10 cellular contexts compared by ENCODE assay signal in genomic region chr1:30928789-30929134, GRCh38.
"Had no signal": no experiment of that assay in that cellular context is flagged by ENCODE, and none has a peak within 500 bp of the region (broad histone marks: within the 10 kb centered on the region; RNA-seq: fewer than 3 reads in every experiment).

No MANE protein-coding gene starts in this region.

- H3K4me1 ChIP-seq: testis had no signal

- H3K27ac Mint-ChIP-seq: activated CD8-positive, alpha-beta T cell treated with anti-CD3 and anti-CD28 coated beads for 36 hours; activated T-helper 2 cell treated with anti-CD3 and anti-CD28 coated beads, Interferon-gamma antibody, Interleukin-2, Interleukin-4, amounts not matched to agents 10 μg/mL and 5 μg/mL and 100 μg/mL, durations not matched to agents 14 hours and 24 hours and 36 hours had no signal

- H3K4me3 ChIP-seq: gastroesophageal sphincter, SJCRH30, testis, vagina had no signal

- H3K27me3 Mint-ChIP-seq: activated CD8-positive, alpha-beta T cell treated with anti-CD3 and anti-CD28 coated beads for 36 hours; naive thymus-derived CD4-positive, alpha-beta T cell had no signal

- H3K4me3 Mint-ChIP-seq: activated CD8-positive, alpha-beta T cell treated with anti-CD3 and anti-CD28 coated beads for 36 hours; naive thymus-derived CD4-positive, alpha-beta T cell had no signal

- H3K27ac ChIP-seq: brain microvascular endothelial cell, gastroesophageal sphincter, SJCRH30, testis, vagina, VCaP had no signal

- DNase-seq: midbrain had no signal

- H3K9me3 ChIP-seq: gastroesophageal sphincter, SJCRH30, testis, vagina had no signal

- H3K9me3 Mint-ChIP-seq: activated CD8-positive, alpha-beta T cell treated with anti-CD3 and anti-CD28 coated beads for 36 hours; activated T-helper 2 cell treated with anti-CD3 and anti-CD28 coated beads, Interferon-gamma antibody, Interleukin-2, Interleukin-4, amounts not matched to agents 10 μg/mL and 5 μg/mL and 100 μg/mL, durations not matched to agents 14 hours and 24 hours and 36 hours had no signal

- H3K27me3 ChIP-seq: brain microvascular endothelial cell, gastroesophageal sphincter, SJCRH30, testis, vagina had no signal
